ENCODE assay signal across 8 cellular contexts in genomic region chr15:52569244-52569585, GRCh38. TPM values are rescaled to one million over a fixed set of nuclear protein-coding genes. Genes with fewer than 3 reads are reported as not detected.
DNase-seq lines count a peak whose midpoint lies in the region; ATAC-seq and TF ChIP-seq lines count a peak whose summit lies in the region.

No MANE protein-coding gene starts in this region.

- H3K27me3 ChIP-seq in kidney epithelial cell (ENCODE audit: control insufficient read depth, insufficient read depth, low read length): no peaks in the 10 kb centered on the region
- no peaks in the 10 kb centered on the region for H3K27me3 ChIP-seq in testis

- no peak for TF ChIP-seq POLR2A in testis (IDR thresholded peaks at IDR 0.05)

- 27 to 30% methylated on average over 10 of the region's 10 CpGs for WGBS in testis, 2 donors

- no peaks in the 10 kb centered on the region for H3K9me3 Mint-ChIP-seq in T-helper 1 cell treated with Interleukin-12 subunit alpha and Interleukin-12 subunit beta and Interleukin-4 antibody, amounts not matched to agents 30 μg/mL and 1 μg/mL, for 36 hours
- H3K9me3 Mint-ChIP-seq in activated naive CD8-positive, alpha-beta T cell treated with anti-CD3 and anti-CD28 coated beads for 36 hours: no peaks in the 10 kb centered on the region

- peaks cover 16% of the 10 kb centered on the region for H3K4me1 ChIP-seq in testis

- peak overlapping the region; percentile 93 to 97 for H3K27ac ChIP-seq in testis

- H3K36me3 Mint-ChIP-seq in T-helper 1 cell treated with Interleukin-12 subunit alpha and Interleukin-12 subunit beta and Interleukin-4 antibody, amounts not matched to agents 30 μg/mL and 1 μg/mL, for 36 hours (ENCODE audit: low read depth): peaks cover 8% of the 10 kb centered on the region
- H3K36me3 Mint-ChIP-seq in activated naive CD8-positive, alpha-beta T cell treated with anti-CD3 and anti-CD28 coated beads for 36 hours: peaks cover 22% of the 10 kb centered on the region

- TF ChIP-seq CTCF in kidney epithelial cell (IDR thresholded peaks at IDR 0.05; ENCODE audit: insufficient read depth, low read length, poor library complexity, severe bottlenecking) (no peak), testis (IDR thresholded peaks at IDR 0.05) (no peak)

- peaks cover 27% of the 10 kb centered on the region for H3K4me1 Mint-ChIP-seq in T-helper 1 cell treated with Interleukin-12 subunit alpha and Interleukin-12 subunit beta and Interleukin-4 antibody, amounts not matched to agents 30 μg/mL and 1 μg/mL, for 36 hours (ENCODE audit: low read depth)
- peaks cover 22% of the 10 kb centered on the region for H3K4me1 Mint-ChIP-seq in activated naive CD8-positive, alpha-beta T cell treated with anti-CD3 and anti-CD28 coated beads for 36 hours

- no peak for ATAC-seq in HG03457 (IDR thresholded peaks at IDR 0.05; ENCODE audit: unreplicated experiment)

- intact Hi-C loops in testis (cut with DNase I; ENCODE audit: low total_unique reads): no loop called here

- H3K4me3 ChIP-seq in kidney epithelial cell (ENCODE audit: low read depth, low read length) (peak overlapping the region; percentile 75), testis (peak overlapping the region; percentile 76 to 95)

- DNase-seq in T-helper 1 cell (no peak), kidney epithelial cell (ENCODE audit: low read depth) (no peak), testis (no peak), iPS-NIHi11 (ENCODE audit: low spot score) (no peak), GM19240 (ENCODE audit: insufficient read length, low spot score) (no peak)
- DNase-seq in activated naive CD8-positive, alpha-beta T cell treated with anti-CD3 and anti-CD28 coated beads for 36 hours: no peak

- H3K4me3 Mint-ChIP-seq in T-helper 1 cell treated with Interleukin-12 subunit alpha and Interleukin-12 subunit beta and Interleukin-4 antibody, amounts not matched to agents 30 μg/mL and 1 μg/mL, for 36 hours: peak overlapping the region; percentile 95
- H3K4me3 Mint-ChIP-seq in activated naive CD8-positive, alpha-beta T cell treated with anti-CD3 and anti-CD28 coated beads for 36 hours: peak overlapping the region; percentile 91

- H3K27ac Mint-ChIP-seq in T-helper 1 cell treated with Interleukin-12 subunit alpha and Interleukin-12 subunit beta and Interleukin-4 antibody, amounts not matched to agents 30 μg/mL and 1 μg/mL, for 36 hours: peak overlapping the region; percentile 98
- peak overlapping the region; percentile 94 for H3K27ac Mint-ChIP-seq in activated naive CD8-positive, alpha-beta T cell treated with anti-CD3 and anti-CD28 coated beads for 36 hours

- H3K36me3 ChIP-seq in kidney epithelial cell (ENCODE audit: control insufficient read depth, insufficient read depth, low read length): no peaks in the 10 kb centered on the region
- H3K36me3 ChIP-seq in testis (ENCODE audit: low read depth, missing control alignments): no peaks in the 10 kb centered on the region

- no peaks in the 10 kb centered on the region for H3K27me3 Mint-ChIP-seq in T-helper 1 cell treated with Interleukin-12 subunit alpha and Interleukin-12 subunit beta and Interleukin-4 antibody, amounts not matched to agents 30 μg/mL and 1 μg/mL, for 36 hours (ENCODE audit: low read depth)
- no peaks in the 10 kb centered on the region for H3K27me3 Mint-ChIP-seq in activated naive CD8-positive, alpha-beta T cell treated with anti-CD3 and anti-CD28 coated beads for 36 hours

- no peaks in the 10 kb centered on the region for H3K9me3 ChIP-seq in testis

RNA-seq across cellular contexts. Expression of gene ARPP19, which starts 0.4 kb away (rescaled TPM):
- total RNA-seq in activated naive CD8-positive, alpha-beta T cell treated with anti-CD3 and anti-CD28 coated beads for 36 hours: 100 to 1,000 TPM; 186 to 190 TPM
- total RNA-seq in kidney epithelial cell (155 and 160 TPM in 2 replicates), testis (100 to 1,000 TPM; 114 to 139 TPM)
- polyA plus RNA-seq in testis (ENCODE audit: insufficient read depth, low read depth, low replicate concordance): 162 TPM

RNA-seq across cellular contexts. Expression of gene MYO5A, which starts 40.5 kb away (rescaled TPM):
- total RNA-seq in activated naive CD8-positive, alpha-beta T cell treated with anti-CD3 and anti-CD28 coated beads for 36 hours: 10 to 100 TPM; 15.8 to 18.1 TPM
- total RNA-seq in kidney epithelial cell (31.4 and 34.2 TPM in 2 replicates), testis (10 to 100 TPM; 24.3 to 35.5 TPM)
- polyA plus RNA-seq in testis (ENCODE audit: insufficient read depth, low read depth, low replicate concordance): 11.7 TPM
